ENCODE assay signal across 26 cellular contexts in the genomic region with DNA sequence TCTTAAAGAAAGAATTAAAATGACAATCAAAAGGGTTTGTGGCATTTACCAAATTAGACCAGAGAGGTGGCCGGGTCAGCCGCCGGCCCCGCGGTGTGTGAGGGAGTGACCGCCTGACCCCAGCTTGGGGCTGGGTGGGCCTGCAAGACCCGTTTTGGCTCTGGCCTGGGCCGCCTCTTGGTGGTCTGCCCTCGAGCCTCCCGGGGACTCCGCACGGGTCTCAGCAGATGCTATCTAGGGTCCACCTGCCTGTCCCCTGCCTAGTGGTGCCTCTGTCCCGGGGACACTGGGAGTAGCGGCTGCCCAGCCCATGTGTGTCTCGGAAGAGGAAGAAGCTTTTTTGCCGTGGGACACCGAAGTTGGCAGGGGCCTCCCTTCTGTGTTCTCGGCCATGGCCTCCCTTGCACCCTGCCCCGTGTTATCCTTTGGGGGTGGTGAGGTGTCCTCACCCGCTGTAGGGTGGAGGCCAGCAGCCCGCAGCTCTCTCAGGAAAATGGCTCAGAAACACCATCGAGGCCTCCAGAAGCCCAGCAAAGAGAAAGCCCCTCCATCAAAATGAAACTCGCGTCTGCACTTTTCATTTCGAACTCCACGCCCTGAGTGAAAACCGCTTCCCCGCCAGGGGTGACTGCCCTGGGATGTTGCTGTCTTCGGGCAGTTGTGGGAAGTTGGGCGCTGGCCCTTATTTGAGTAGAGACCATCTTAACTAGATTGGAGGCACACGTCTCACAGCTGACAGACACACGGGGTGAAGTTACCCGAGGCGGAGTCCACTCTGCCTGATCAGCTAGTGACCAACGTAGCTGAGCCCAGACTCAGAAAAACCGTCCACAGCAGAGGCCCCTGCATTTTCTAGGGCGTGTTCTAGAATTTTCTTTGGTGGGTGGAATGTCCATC. TPM values are rescaled to one million over a fixed set of nuclear protein-coding genes. Genes with fewer than 3 reads are reported as not detected.
DNase-seq lines count a peak whose midpoint lies in the region; FAIRE-seq and TF ChIP-seq lines count a peak whose summit lies in the region.
"Had no signal": no experiment of that assay in that cellular context is flagged by ENCODE, and none has a peak within 500 bp of the region (broad histone marks: within the 10 kb centered on the region; RNA-seq: fewer than 3 reads in every experiment).

No MANE protein-coding gene starts in this region.

- no TSS peak for BruUV-seq in endothelial cell of umbilical vein (replicated peaks; lab: Mats Ljungman, UMichigan)

- CTCF ChIA-PET in endothelial cell of umbilical vein (lab: Charles Lee) = interaction anchor here (0.9 to 1.1 kb wide), 3 partner anchors 21 to 549 kb away, joined by 3 to 4 read pairs (median 3); no protein-coding TSS in a partner anchor

- no peak overlapping the region for H2AFZ ChIP-seq in endothelial cell of umbilical vein (ENCODE audit: low read depth, low read length)

- H3K9me1 ChIP-seq in endothelial cell of umbilical vein (replicated peaks; ENCODE audit: control insufficient read depth, extremely low read depth, insufficient read depth, low read length) = no peaks in the 10 kb centered on the region

- TF ChIP-seq POLR2A in endothelial cell of umbilical vein (IDR thresholded peaks at IDR 0.05; ENCODE audit: low read depth, low read length) = no peak

- TF ChIP-seq CTCF in endothelial cell of umbilical vein (IDR thresholded peaks at IDR 0.05; ENCODE audit: extremely low read depth in 1 of 2, insufficient read depth in 1 of 2, low read depth in 1 of 2, low read length in 2 of 2) (no peak), osteocyte (IDR thresholded peaks at IDR 0.05) (no peak), mesothelial cell of epicardium (IDR thresholded peaks at IDR 0.05; ENCODE audit: unreplicated experiment) (no peak)

- H3K4me2 ChIP-seq in BLaER1 treated with 17β-estradiol and CSF1 and Interleukin-3, amounts not matched to agents 10 nM and 100 nM = peak overlapping the region in 9 of 11 experiments; percentile 66 to 91 (median 85); a peak in 16 of 22 replicates
- H3K4me2 ChIP-seq in endothelial cell of umbilical vein (ENCODE audit: insufficient read depth, low read length) = no peak overlapping the region

- no peaks in the 10 kb centered on the region for H3K36me3 ChIP-seq in BLaER1 treated with 17β-estradiol and CSF1 and Interleukin-3, amounts not matched to agents 10 nM and 100 nM
- peaks cover 35 to 41% of the 10 kb centered on the region in 2 experiments for H3K36me3 ChIP-seq in endothelial cell of umbilical vein (ENCODE audit: control insufficient read depth in 2 of 2, extremely low read depth in 1 of 2, insufficient read depth in 2 of 2, low read length in 2 of 2)

- FAIRE-seq in endothelial cell of umbilical vein (lab: Jason Lieb, UNC) = no peak
- FAIRE-seq: bronchial epithelial cell, HTR-8/SVneo, islet of Langerhans had no signal

- no peaks in the 10 kb centered on the region for H3K9me3 Mint-ChIP-seq in osteocyte (ENCODE audit: unreplicated experiment)
- no peaks in the 10 kb centered on the region for H3K9me3 Mint-ChIP-seq in mesothelial cell of epicardium
- H3K9me3 Mint-ChIP-seq: activated CD4-positive, alpha-beta T cell treated with anti-CD3 and anti-CD28 coated beads, Interleukin-2, amount 10 ng/mL, durations not matched to agents 24 days and 14 days; CD8-positive, alpha-beta T cell; stimulated activated naive B cell treated with anti-CD40 and anti-IgM and Interleukin-4, amounts not matched to agents 10 μg/mL and 1 μg/mL and 100 μg/mL, for 72 hours had no signal

- peaks cover 0 to 23% (median 4%) of the 10 kb centered on the region in 11 experiments; a peak in 6 of 22 replicates for H3K27me3 ChIP-seq in BLaER1 treated with 17β-estradiol and CSF1 and Interleukin-3, amounts not matched to agents 10 nM and 100 nM
- no peaks in the 10 kb centered on the region for H3K27me3 ChIP-seq in endothelial cell of umbilical vein (ENCODE audit: control insufficient read depth in 2 of 2, insufficient read depth in 2 of 2, low read length in 2 of 2)
- H3K27me3 ChIP-seq: gastroesophageal sphincter, SJCRH30 had no signal

- H3K4me3 Mint-ChIP-seq in osteocyte (ENCODE audit: unreplicated experiment) (no peak overlapping the region), mesothelial cell of epicardium (no peak overlapping the region)
- H3K4me3 Mint-ChIP-seq: activated CD4-positive, alpha-beta T cell treated with anti-CD3 and anti-CD28 coated beads, Interleukin-2, amount 10 ng/mL, durations not matched to agents 24 days and 14 days; CD8-positive, alpha-beta T cell; stimulated activated naive B cell treated with anti-CD40 and anti-IgM and Interleukin-4, amounts not matched to agents 10 μg/mL and 1 μg/mL and 100 μg/mL, for 72 hours had no signal

- H3K9me3 ChIP-seq in BLaER1 treated with 17β-estradiol and CSF1 and Interleukin-3, amounts not matched to agents 10 nM and 100 nM (replicated peaks in 1 of 11) = no peaks in the 10 kb centered on the region
- no peaks in the 10 kb centered on the region for H3K9me3 ChIP-seq in endothelial cell of umbilical vein (replicated peaks; ENCODE audit: control insufficient read depth, insufficient read depth, low read length)
- H3K9me3 ChIP-seq: gastroesophageal sphincter, lower lobe of right lung, SJCRH30 had no signal

- H3K4me1 Mint-ChIP-seq in osteocyte (ENCODE audit: unreplicated experiment) (peaks cover 16% of the 10 kb centered on the region), mesothelial cell of epicardium (peaks cover 8% of the 10 kb centered on the region)
- H3K4me1 Mint-ChIP-seq: activated CD4-positive, alpha-beta T cell treated with anti-CD3 and anti-CD28 coated beads, Interleukin-2, amount 10 ng/mL, durations not matched to agents 24 days and 14 days had no signal

- intact Hi-C loops in endothelial cell of umbilical vein (cut with micrococcal nuclease) = no loop called here

- H3K27ac ChIP-seq in BLaER1 treated with 17β-estradiol and CSF1 and Interleukin-3, amounts not matched to agents 10 nM and 100 nM = no peak overlapping the region
- H3K27ac ChIP-seq in endothelial cell of umbilical vein (ENCODE audit: insufficient read depth, low read depth, low read length) = no peak overlapping the region
- H3K27ac ChIP-seq: coronary artery, lower lobe of right lung, SJCRH30 had no signal

- peaks cover 59% of the 10 kb centered on the region for H3K79me2 ChIP-seq in endothelial cell of umbilical vein (ENCODE audit: control insufficient read depth, insufficient read depth, low read length)

- H3K9ac ChIP-seq in BLaER1 treated with 17β-estradiol and CSF1 and Interleukin-3, amounts not matched to agents 10 nM and 100 nM = no peak overlapping the region
- no peak overlapping the region for H3K9ac ChIP-seq in endothelial cell of umbilical vein (replicated peaks; ENCODE audit: extremely low read depth, insufficient read depth, low read length)

- H3K4me1 ChIP-seq in BLaER1 treated with 17β-estradiol and CSF1 and Interleukin-3, amounts not matched to agents 10 nM and 100 nM = peaks cover 7 to 31% (median 22%) of the 10 kb centered on the region in 10 experiments
- H3K4me1 ChIP-seq in endothelial cell of umbilical vein (ENCODE audit: control insufficient read depth, extremely low read depth, insufficient read depth, low read length) = peaks cover 8% of the 10 kb centered on the region
- H3K4me1 ChIP-seq: SJCRH30 had no signal

- no peak overlapping the region for H3K4me3 ChIP-seq in BLaER1 treated with 17β-estradiol and CSF1 and Interleukin-3, amounts not matched to agents 10 nM and 100 nM
- no peak overlapping the region for H3K4me3 ChIP-seq in endothelial cell of umbilical vein (replicated peaks in 1 of 3; ENCODE audit: insufficient read depth in 1 of 3, low read depth in 1 of 3, low read length in 3 of 3)
- H3K4me3 ChIP-seq: coronary artery, gastroesophageal sphincter, lower lobe of right lung, SJCRH30 had no signal

- no peaks in the 10 kb centered on the region for H3K27me3 Mint-ChIP-seq in osteocyte (ENCODE audit: unreplicated experiment)
- no peaks in the 10 kb centered on the region for H3K27me3 Mint-ChIP-seq in mesothelial cell of epicardium (ENCODE audit: low read depth)
- H3K27me3 Mint-ChIP-seq: stimulated activated naive B cell treated with anti-CD40 and anti-IgM and Interleukin-4, amounts not matched to agents 10 μg/mL and 1 μg/mL and 100 μg/mL, for 72 hours had no signal

- H3K27ac Mint-ChIP-seq in osteocyte (ENCODE audit: unreplicated experiment) (peak overlapping the region; percentile 10), mesothelial cell of epicardium (no peak overlapping the region)
- H3K27ac Mint-ChIP-seq: activated CD4-positive, alpha-beta T cell treated with anti-CD3 and anti-CD28 coated beads, Interleukin-2, amount 10 ng/mL, durations not matched to agents 24 days and 14 days had no signal

- peak; percentile 9 for DNase-seq in LHCN-M2 (ENCODE audit: low read depth)
- no peak for DNase-seq in endothelial cell of umbilical vein (ENCODE audit: low read depth, low spot score)
- DNase-seq in osteocyte (ENCODE audit: extremely low spot score, unreplicated experiment) = no peak
- no peak for DNase-seq in T1000 (lab: John Stamatoyannopoulos, UW)
- no peak for DNase-seq in mesothelial cell of epicardium (ENCODE audit: low spot score in 2 of 2, unreplicated experiment in 2 of 2)
- DNase-seq in pons (ENCODE audit: low spot score) = no peak
- DNase-seq: activated CD4-positive, alpha-beta T cell treated with anti-CD3 and anti-CD28 coated beads, Interleukin-2, amount 10 ng/mL, durations not matched to agents 24 days and 14 days; activated naive CD4-positive, alpha-beta T cell; activated T-cell treated with anti-CD3 and anti-CD28 coated beads, Interleukin-2, amount 50 U/mL, for 48 hours; CD8-positive, alpha-beta T cell; GOT3; hypothalamus; lower lobe of right lung; NCI-H524; nucleus accumbens; SJCRH30; stimulated activated CD4-positive, alpha-beta T cell treated with anti-CD3 and anti-CD28 coated beads, Interleukin-12 subunit alpha, Interleukin-12 subunit beta, amount 100 ng/mL, for 4 hours; stimulated activated CD4-positive, alpha-beta T cell treated with anti-CD3 and anti-CD28 coated beads, Interleukin-4, amount 100 ng/mL, for 24 hours; stimulated activated naive B cell treated with anti-CD40 and anti-IgM and Interleukin-4, amounts not matched to agents 10 μg/mL and 1 μg/mL and 100 μg/mL, for 72 hours; T-helper 2 cell had no signal

- dilution Hi-C loops in endothelial cell of umbilical vein (cut with MboI; ENCODE audit: extremely low pct_ligation_motif_present, low sequenced_read_pairs) = no loop called here

- peaks cover 33% of the 10 kb centered on the region for H3K36me3 Mint-ChIP-seq in osteocyte (ENCODE audit: unreplicated experiment)
- peaks cover 17% of the 10 kb centered on the region for H3K36me3 Mint-ChIP-seq in mesothelial cell of epicardium

- POLR2A ChIA-PET in endothelial cell of umbilical vein (lab: Charles Lee) = no interaction called here

- peaks cover 0 to 57% (median 5%) of the 10 kb centered on the region in 11 experiments; a peak in 8 of 22 replicates for H4K20me1 ChIP-seq in BLaER1 treated with 17β-estradiol and CSF1 and Interleukin-3, amounts not matched to agents 10 nM and 100 nM
- no peaks in the 10 kb centered on the region for H4K20me1 ChIP-seq in endothelial cell of umbilical vein (replicated peaks; ENCODE audit: control insufficient read depth, extremely low read depth, insufficient read depth, low read length)

RNA-seq across cellular contexts. Expression of gene CCND1, which starts 8.0 kb away (rescaled TPM):
- 684 and 770 TPM in 2 replicates for total RNA-seq in LHCN-M2 (2014; rRNA removed)
- polyA plus RNA-seq in LHCN-M2 (2012) = 727 TPM
- 336 and 370 TPM in 2 replicates for total RNA-seq in endothelial cell of umbilical vein
- 98.7 and 113 TPM in 2 replicates for polyA plus RNA-seq in endothelial cell of umbilical vein
- polyA plus RNA-seq in endothelial cell of umbilical vein (2011; cell fraction: cytosol; rRNA removed) = 120 and 122 TPM in 2 replicates
- polyA plus RNA-seq in endothelial cell of umbilical vein (2011; cell fraction: nucleus; rRNA removed) = 102 and 108 TPM in 2 replicates
- polyA plus RNA-seq in endothelial cell of umbilical vein (2012) = 207 and 276 TPM in 2 replicates
- polyA minus RNA-seq in endothelial cell of umbilical vein = 128 and 155 TPM in 2 replicates
- polyA minus RNA-seq in endothelial cell of umbilical vein (2011; cell fraction: cytosol; rRNA and poly(A)+ RNA removed) = 24.0 TPM
- 63.3 and 131 TPM in 2 replicates for polyA minus RNA-seq in endothelial cell of umbilical vein (2011; cell fraction: nucleus; rRNA and poly(A)+ RNA removed)
- total RNA-seq in osteocyte = 180 and 183 TPM in 2 replicates
- 215 to 224 TPM (median 217 TPM) in 3 replicates for total RNA-seq in mesothelial cell of epicardium

RNA-seq across cellular contexts. Expression of gene LTO1, which starts 26.2 kb away (rescaled TPM):
- total RNA-seq in LHCN-M2 (2014; rRNA removed) = 16.8 and 21.9 TPM in 2 replicates
- polyA plus RNA-seq in LHCN-M2 (2012) = 17.9 TPM
- total RNA-seq in endothelial cell of umbilical vein = 27.3 and 30.9 TPM in 2 replicates
- 22.1 and 26.8 TPM in 2 replicates for polyA plus RNA-seq in endothelial cell of umbilical vein
- 19.8 and 23.3 TPM in 2 replicates for polyA plus RNA-seq in endothelial cell of umbilical vein (2011; cell fraction: cytosol; rRNA removed)
- 47.9 and 48.3 TPM in 2 replicates for polyA plus RNA-seq in endothelial cell of umbilical vein (2011; cell fraction: nucleus; rRNA removed)
- polyA plus RNA-seq in endothelial cell of umbilical vein (2012) = 19.3 and 22.6 TPM in 2 replicates
- polyA minus RNA-seq in endothelial cell of umbilical vein = 17.2 and 22.0 TPM in 2 replicates
- 12.4 TPM for polyA minus RNA-seq in endothelial cell of umbilical vein (2011; cell fraction: cytosol; rRNA and poly(A)+ RNA removed)
- 25.4 and 26.6 TPM in 2 replicates for polyA minus RNA-seq in endothelial cell of umbilical vein (2011; cell fraction: nucleus; rRNA and poly(A)+ RNA removed)
- total RNA-seq in osteocyte = 18.9 and 21.4 TPM in 2 replicates
- total RNA-seq in mesothelial cell of epicardium = 30.0 to 35.8 TPM (median 31.6 TPM) in 3 replicates

RNA-seq across cellular contexts. Expression of gene FGF19, which starts 54.9 kb away (rescaled TPM):
- 0.11 TPM in 1 of 2 replicates, not detected in the other for total RNA-seq in LHCN-M2 (2014; rRNA removed)
- not detected for polyA plus RNA-seq in LHCN-M2 (2012)
- total RNA-seq in endothelial cell of umbilical vein = not detected in 2 replicates
- 0.03 TPM in 1 of 2 replicates, not detected in the other for polyA plus RNA-seq in endothelial cell of umbilical vein
- not detected in 2 replicates for polyA plus RNA-seq in endothelial cell of umbilical vein (2011; cell fraction: cytosol; rRNA removed)
- polyA plus RNA-seq in endothelial cell of umbilical vein (2011; cell fraction: nucleus; rRNA removed) = not detected in 2 replicates
- not detected in 2 replicates for polyA plus RNA-seq in endothelial cell of umbilical vein (2012)
- not detected in 2 replicates for polyA minus RNA-seq in endothelial cell of umbilical vein
- 0.41 TPM for polyA minus RNA-seq in endothelial cell of umbilical vein (2011; cell fraction: cytosol; rRNA and poly(A)+ RNA removed)
- not detected in 2 replicates for polyA minus RNA-seq in endothelial cell of umbilical vein (2011; cell fraction: nucleus; rRNA and poly(A)+ RNA removed)
- 0.13 TPM in 1 of 2 replicates, not detected in the other for total RNA-seq in osteocyte
- not detected in 3 replicates for total RNA-seq in mesothelial cell of epicardium
- total RNA-seq: activated CD4-positive, alpha-beta T cell treated with anti-CD3 and anti-CD28 coated beads, Interleukin-2, amount 10 ng/mL, durations not matched to agents 24 days and 14 days; bronchial epithelial cell; CD8-positive, alpha-beta T cell; gastroesophageal sphincter; lower lobe of right lung; SJCRH30 had no signal
